Comparison of ENCODE assay signal across 20 cellular contexts in genomic region chr11:28969832-28970231, GRCh38.
DNase-seq lines count a peak whose midpoint lies in the region; ATAC-seq and TF ChIP-seq lines count a peak whose summit lies in the region.
"Had no signal": no experiment of that assay in that cellular context is flagged by ENCODE, and none has a peak within 500 bp of the region (broad histone marks: within the 10 kb centered on the region; RNA-seq: fewer than 3 reads in every experiment).

No MANE protein-coding gene starts in this region.

- DNase-seq in NCI-H2107 treated with DMSO at 0.1 percent for 48 hours (lab: John Stamatoyannopoulos, UW; ENCODE audit: unreplicated experiment): peak; percentile 50
- DNase-seq in NCI-H2107 (lab: John Stamatoyannopoulos, UW): no peak
- no peak for DNase-seq in HFFc6
- peak; percentile 25 for DNase-seq in iPS DF 19.7 (ENCODE audit: low read depth, low spot score)
- DNase-seq in stimulated activated effector memory CD8-positive, alpha-beta T cell treated with anti-CD3 and anti-CD28 coated beads, Interleukin-12 subunit alpha, Interleukin-12 subunit beta, amount 100 ng/mL, for 72 hours (ENCODE audit: low spot score in 2 of 2): no peak
- DNase-seq in ovary: no peak
- no peak for DNase-seq in AML-193 (lab: John Stamatoyannopoulos, UW)
- DNase-seq in SHP77 (lab: John Stamatoyannopoulos, UW): no peak
- DNase-seq: Caco-2; CD4-positive, alpha-beta memory T cell; DMS 273 treated with DMSO at 0.1 percent for 48 hours; GDM1; Karpas-422; NCI-H1930; NCI-H2171; NCI-H446 treated with DMSO at 0.1 percent for 48 hours; SJCRH30; T-cell had no signal

- peaks cover 12% of the 10 kb centered on the region for H3K36me3 Mint-ChIP-seq in HFFc6 (ENCODE audit: low read depth)
- H3K36me3 Mint-ChIP-seq in stimulated activated effector memory CD8-positive, alpha-beta T cell treated with anti-CD3 and anti-CD28 coated beads, Interleukin-12 subunit alpha, Interleukin-12 subunit beta, amount 100 ng/mL, for 72 hours: no peaks in the 10 kb centered on the region
- H3K36me3 Mint-ChIP-seq: CD4-positive, alpha-beta memory T cell; T-cell had no signal

- H3K9me3 ChIP-seq in ovary: no peaks in the 10 kb centered on the region
- H3K9me3 ChIP-seq: BLaER1 treated with 17β-estradiol and CSF1 and Interleukin-3, amounts not matched to agents 10 nM and 100 nM; Caco-2; SJCRH30 had no signal

- H3K9me3 Mint-ChIP-seq in HFFc6: peaks cover 12% of the 10 kb centered on the region; the same call in 1 of the 2 replicates
- H3K9me3 Mint-ChIP-seq in stimulated activated effector memory CD8-positive, alpha-beta T cell treated with anti-CD3 and anti-CD28 coated beads, Interleukin-12 subunit alpha, Interleukin-12 subunit beta, amount 100 ng/mL, for 72 hours: peaks cover 20% of the 10 kb centered on the region

- TF ChIP-seq POLR2A in ovary (IDR thresholded peaks at IDR 0.05): no peak

- H3K4me3 Mint-ChIP-seq in HFFc6: no peak overlapping the region
- H3K4me3 Mint-ChIP-seq in stimulated activated effector memory CD8-positive, alpha-beta T cell treated with anti-CD3 and anti-CD28 coated beads, Interleukin-12 subunit alpha, Interleukin-12 subunit beta, amount 100 ng/mL, for 72 hours: no peak overlapping the region
- H3K4me3 Mint-ChIP-seq: CD4-positive, alpha-beta memory T cell; T-cell had no signal

- TF ChIP-seq CTCF in HFFc6 (IDR thresholded peaks at IDR 0.05) (no peak), ovary (IDR thresholded peaks at IDR 0.05) (no peak)

- TF ChIP-seq EP300 in ovary (IDR thresholded peaks at IDR 0.05): no peak

- H3K4me3 ChIP-seq in ovary: no peak overlapping the region
- H3K4me3 ChIP-seq: BLaER1 treated with 17β-estradiol and CSF1 and Interleukin-3, amounts not matched to agents 10 nM and 100 nM; SJCRH30 had no signal

- H3K4me1 ChIP-seq in ovary (ENCODE audit: insufficient read depth): no peaks in the 10 kb centered on the region
- H3K4me1 ChIP-seq: BLaER1 treated with 17β-estradiol and CSF1 and Interleukin-3, amounts not matched to agents 10 nM and 100 nM; Caco-2; SJCRH30 had no signal

- H3K4me1 Mint-ChIP-seq in HFFc6 (ENCODE audit: low read depth): peaks cover 68% of the 10 kb centered on the region
- H3K4me1 Mint-ChIP-seq in stimulated activated effector memory CD8-positive, alpha-beta T cell treated with anti-CD3 and anti-CD28 coated beads, Interleukin-12 subunit alpha, Interleukin-12 subunit beta, amount 100 ng/mL, for 72 hours: no peaks in the 10 kb centered on the region
- H3K4me1 Mint-ChIP-seq: CD4-positive, alpha-beta memory T cell; T-cell had no signal

- no peaks in the 10 kb centered on the region for H3K36me3 ChIP-seq in ovary
- H3K36me3 ChIP-seq: BLaER1 treated with 17β-estradiol and CSF1 and Interleukin-3, amounts not matched to agents 10 nM and 100 nM; SJCRH30 had no signal

- no peaks in the 10 kb centered on the region for H3K27me3 Mint-ChIP-seq in HFFc6 (ENCODE audit: insufficient read depth)
- H3K27me3 Mint-ChIP-seq: CD4-positive, alpha-beta memory T cell; T-cell had no signal

- intact Hi-C loops in ovary (cut with DNase I): no loop called here

- H3K27me3 ChIP-seq in ovary: no peaks in the 10 kb centered on the region
- H3K27me3 ChIP-seq: BLaER1 treated with 17β-estradiol and CSF1 and Interleukin-3, amounts not matched to agents 10 nM and 100 nM; SJCRH30 had no signal

- no peak overlapping the region for H3K27ac ChIP-seq in ovary
- H3K27ac ChIP-seq: BLaER1 treated with 17β-estradiol and CSF1 and Interleukin-3, amounts not matched to agents 10 nM and 100 nM; SJCRH30 had no signal

- peak; percentile 11 for ATAC-seq in stimulated activated effector memory CD8-positive, alpha-beta T cell treated with anti-CD3 and anti-CD28 coated beads, Interleukin-12 subunit alpha, Interleukin-12 subunit beta, amount 100 ng/mL, for 72 hours
- ATAC-seq: Panc1, T-cell had no signal

- H3K27ac Mint-ChIP-seq in HFFc6: peak overlapping the region; percentile 38; the same call in 1 of the 2 replicates
- H3K27ac Mint-ChIP-seq in stimulated activated effector memory CD8-positive, alpha-beta T cell treated with anti-CD3 and anti-CD28 coated beads, Interleukin-12 subunit alpha, Interleukin-12 subunit beta, amount 100 ng/mL, for 72 hours: no peak overlapping the region
- H3K27ac Mint-ChIP-seq: CD4-positive, alpha-beta memory T cell; T-cell had no signal

Comparison
In these comparisons a context has a peak if more than half of its experiments do, and no peak if none do; other contexts are left out.
1. DNase-seq: peak in NCI-H2107 treated with DMSO at 0.1 percent for 48 hours (single experiment) and iPS DF 19.7 (single experiment); none in NCI-H2107 (single experiment), HFFc6 (single experiment), stimulated activated effector memory CD8-positive, alpha-beta T cell treated with anti-CD3 and anti-CD28 coated beads, Interleukin-12 subunit alpha, Interleukin-12 subunit beta, amount 100 ng/mL, for 72 hours (0 of 2), ovary (0 of 5), AML-193 (0 of 2) and SHP77 (0 of 2).